In the genomic region with DNA sequence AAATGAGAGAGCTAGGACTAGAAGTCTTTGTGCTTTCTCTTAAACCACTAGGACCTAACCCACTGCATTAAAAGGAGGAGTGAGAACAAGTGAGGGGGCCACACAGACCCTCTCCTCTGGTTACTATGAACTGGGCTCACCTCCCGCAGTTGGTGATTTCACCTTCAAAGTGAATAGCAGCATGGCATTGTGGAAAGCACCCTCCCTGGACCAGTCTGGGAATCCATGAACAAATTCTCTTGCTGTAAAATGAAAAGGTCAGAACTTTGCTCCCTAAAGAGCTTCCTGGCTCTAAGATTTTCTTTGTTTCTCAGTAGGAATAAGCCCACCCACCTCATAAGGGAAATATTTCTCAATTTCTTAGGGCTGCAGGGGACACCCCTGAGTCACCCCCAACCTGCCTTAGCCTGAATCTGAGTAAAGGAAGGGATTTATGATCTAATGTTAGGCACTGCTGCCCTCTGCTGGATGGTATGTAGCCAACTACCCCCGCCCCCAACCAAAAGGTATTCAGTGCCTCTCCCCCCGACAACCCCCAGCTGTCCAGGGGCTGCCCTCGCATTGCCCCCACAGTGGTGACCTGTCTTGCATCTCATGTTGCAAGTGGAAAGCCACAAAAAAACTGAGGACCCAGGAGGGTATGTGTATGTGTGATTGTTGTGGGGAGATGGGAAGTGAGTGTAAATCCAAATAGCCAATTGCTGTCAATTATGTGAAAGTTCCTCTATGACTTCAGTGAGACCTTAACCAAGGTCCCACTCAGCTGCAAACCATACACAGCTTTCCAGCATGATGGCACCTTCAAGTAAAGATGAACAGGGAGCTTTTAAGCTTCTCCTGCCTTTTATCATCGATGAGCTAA, we compare ENCODE assay signal across 8 cellular contexts.
DNase-seq lines count a peak whose midpoint lies in the region; ATAC-seq lines count a peak whose summit lies in the region.

No MANE protein-coding gene starts in this region.

- H3K36me3 ChIP-seq in SJCRH30: no peaks in the 10 kb centered on the region

- H3K27ac ChIP-seq in SJCRH30: no peak overlapping the region

- peak; percentile 73 for ATAC-seq in GM19035 (IDR thresholded peaks at IDR 0.05; ENCODE audit: unreplicated experiment)

- H3K4me3 ChIP-seq in SJCRH30: no peak overlapping the region

- no peaks in the 10 kb centered on the region; the same call in 1 of the 2 replicates for H3K4me1 ChIP-seq in SJCRH30

- H3K27me3 ChIP-seq in SJCRH30: no peaks in the 10 kb centered on the region

- H3K9me3 ChIP-seq in SJCRH30 (replicated peaks): no peaks in the 10 kb centered on the region

- DNase-seq in C1 segment of cervical spinal cord (lab: John Stamatoyannopoulos, UW) (peak in 8 of 14 donors; percentile 6 to 33 (median 20)), M059J (ENCODE audit: low read depth) (peak; percentile 60), SJCRH30 (peak; percentile 61 to 76), anterior cingulate cortex (lab: John Stamatoyannopoulos, UW) (peak in 42 of 58 donors; percentile 4 to 63 (median 21)), hippocampal formation (lab: John Stamatoyannopoulos, UW) (peak; percentile 29 to 46), smooth muscle cell of the brain vasculature (ENCODE audit: low read depth, low spot score) (peak; percentile 32)
- no peak for DNase-seq in stimulated activated naive CD4-positive, alpha-beta T cell treated with Interleukin-2 at 50 U/mL for 16 hours (lab: John Stamatoyannopoulos, UW)
